In the genomic region with DNA sequence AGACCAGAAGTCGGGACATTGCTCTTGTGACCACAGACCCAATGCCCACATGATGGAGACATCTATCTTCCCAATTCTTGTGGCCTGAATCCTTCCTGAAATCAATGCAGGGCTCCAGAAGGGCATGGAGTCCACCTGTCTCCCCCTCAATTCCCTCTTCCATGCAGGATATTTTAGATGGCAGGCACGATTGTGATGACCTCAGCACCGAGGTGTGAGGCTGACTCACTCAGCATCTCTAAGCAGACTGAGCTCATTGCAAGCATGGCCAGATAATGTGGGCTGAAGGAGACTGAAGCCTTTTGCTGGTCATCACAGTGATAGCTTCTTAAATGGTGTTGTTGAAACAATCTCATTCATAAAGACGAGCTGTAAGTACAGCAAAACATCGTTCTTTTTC, we compare ENCODE assay signal across 1 cellular context.
A peak's percentile ranks its signal among the peaks of the same experiment; 100 is the strongest.
TF ChIP-seq lines count a peak whose summit lies in the region.

No MANE protein-coding gene starts in this region.

TF ChIP-seq in SK-N-SH, 30 proteins besides CTCF, POLR2A, EP300 and RAD21:
- TF ChIP-seq ZBTB33 (IDR thresholded peaks at IDR 0.05; ENCODE audit: borderline replicate concordance, low read depth) (no peak), MAX (IDR thresholded peaks at IDR 0.05; ENCODE audit: low read depth) (peak; percentile 87), JUND (IDR thresholded peaks at IDR 0.05) (peak; percentile 37; the same call in 1 of the 2 replicates), PBX3 (IDR thresholded peaks at IDR 0.05) (no peak), NFIC (IDR thresholded peaks at IDR 0.05; ENCODE audit: borderline replicate concordance) (no peak), TAF1 (IDR thresholded peaks at IDR 0.05; ENCODE audit: borderline replicate concordance, low read depth, low read length) (no peak), YY1 (IDR thresholded peaks at IDR 0.05; ENCODE audit: low read depth) (no peak), TCF12 (IDR thresholded peaks at IDR 0.05) (peak; percentile 21; the same call in 1 of the 2 replicates), TEAD4 (IDR thresholded peaks at IDR 0.05; ENCODE audit: borderline replicate concordance, insufficient read depth) (no peak), EZH2phosphoT487 (IDR thresholded peaks at IDR 0.05; ENCODE audit: borderline replicate concordance, low read depth) (no peak), NRF1 (IDR thresholded peaks at IDR 0.05; ENCODE audit: low read depth, low read length) (no peak), FOSL2 (IDR thresholded peaks at IDR 0.05; ENCODE audit: borderline replicate concordance, low read depth) (peak; percentile 67; the same call in 1 of the 2 replicates)
- TF ChIP-seq, protein P1, sequence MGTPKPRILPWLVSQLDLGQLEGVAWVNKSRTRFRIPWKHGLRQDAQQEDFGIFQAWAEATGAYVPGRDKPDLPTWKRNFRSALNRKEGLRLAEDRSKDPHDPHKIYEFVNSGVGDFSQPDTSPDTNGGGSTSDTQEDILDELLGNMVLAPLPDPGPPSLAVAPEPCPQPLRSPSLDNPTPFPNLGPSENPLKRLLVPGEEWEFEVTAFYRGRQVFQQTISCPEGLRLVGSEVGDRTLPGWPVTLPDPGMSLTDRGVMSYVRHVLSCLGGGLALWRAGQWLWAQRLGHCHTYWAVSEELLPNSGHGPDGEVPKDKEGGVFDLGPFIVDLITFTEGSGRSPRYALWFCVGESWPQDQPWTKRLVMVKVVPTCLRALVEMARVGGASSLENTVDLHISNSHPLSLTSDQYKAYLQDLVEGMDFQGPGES (IDR thresholded peaks at IDR 0.05; ENCODE audit: low read depth, low read length), result no peak
- TF ChIP-seq, protein P2, sequence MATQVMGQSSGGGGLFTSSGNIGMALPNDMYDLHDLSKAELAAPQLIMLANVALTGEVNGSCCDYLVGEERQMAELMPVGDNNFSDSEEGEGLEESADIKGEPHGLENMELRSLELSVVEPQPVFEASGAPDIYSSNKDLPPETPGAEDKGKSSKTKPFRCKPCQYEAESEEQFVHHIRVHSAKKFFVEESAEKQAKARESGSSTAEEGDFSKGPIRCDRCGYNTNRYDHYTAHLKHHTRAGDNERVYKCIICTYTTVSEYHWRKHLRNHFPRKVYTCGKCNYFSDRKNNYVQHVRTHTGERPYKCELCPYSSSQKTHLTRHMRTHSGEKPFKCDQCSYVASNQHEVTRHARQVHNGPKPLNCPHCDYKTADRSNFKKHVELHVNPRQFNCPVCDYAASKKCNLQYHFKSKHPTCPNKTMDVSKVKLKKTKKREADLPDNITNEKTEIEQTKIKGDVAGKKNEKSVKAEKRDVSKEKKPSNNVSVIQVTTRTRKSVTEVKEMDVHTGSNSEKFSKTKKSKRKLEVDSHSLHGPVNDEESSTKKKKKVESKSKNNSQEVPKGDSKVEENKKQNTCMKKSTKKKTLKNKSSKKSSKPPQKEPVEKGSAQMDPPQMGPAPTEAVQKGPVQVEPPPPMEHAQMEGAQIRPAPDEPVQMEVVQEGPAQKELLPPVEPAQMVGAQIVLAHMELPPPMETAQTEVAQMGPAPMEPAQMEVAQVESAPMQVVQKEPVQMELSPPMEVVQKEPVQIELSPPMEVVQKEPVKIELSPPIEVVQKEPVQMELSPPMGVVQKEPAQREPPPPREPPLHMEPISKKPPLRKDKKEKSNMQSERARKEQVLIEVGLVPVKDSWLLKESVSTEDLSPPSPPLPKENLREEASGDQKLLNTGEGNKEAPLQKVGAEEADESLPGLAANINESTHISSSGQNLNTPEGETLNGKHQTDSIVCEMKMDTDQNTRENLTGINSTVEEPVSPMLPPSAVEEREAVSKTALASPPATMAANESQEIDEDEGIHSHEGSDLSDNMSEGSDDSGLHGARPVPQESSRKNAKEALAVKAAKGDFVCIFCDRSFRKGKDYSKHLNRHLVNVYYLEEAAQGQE (IDR thresholded peaks at IDR 0.05; ENCODE audit: low read depth, low read length), result no peak
